In genomic region chr13:24861617-24862362, GRCh38 we compare ENCODE assay signal across 21 cellular contexts.
DNase-seq lines count a peak whose midpoint lies in the region; ATAC-seq, FAIRE-seq and TF ChIP-seq lines count a peak whose summit lies in the region.
"Had no signal": no experiment of that assay in that cellular context is flagged by ENCODE, and none has a peak within 500 bp of the region (broad histone marks: within the 10 kb centered on the region; RNA-seq: fewer than 3 reads in every experiment).

No MANE protein-coding gene starts in this region.

- H3K4me1 ChIP-seq in H9 (ENCODE audit: insufficient read depth, low read length) (no peaks in the 10 kb centered on the region), K562 (replicated peaks in 1 of 2; ENCODE audit: control insufficient read depth in 2 of 2, insufficient read depth in 2 of 2, low read length in 2 of 2) (peaks cover 0 to 6% of the 10 kb centered on the region in 2 experiments; a peak in 2 of 5 replicates), neuronal stem cell (ENCODE audit: control insufficient read depth in 2 of 2, insufficient read depth in 1 of 2, low read depth in 1 of 2, low read length in 2 of 2) (peaks cover 0 to 2% of the 10 kb centered on the region in 2 donors)
- H3K4me1 ChIP-seq: BE2C had no signal

- H3K18ac ChIP-seq in H9 (ENCODE audit: insufficient read length, low read depth, low read length) (no peak overlapping the region), neuronal stem cell (ENCODE audit: low read length) (no peak overlapping the region)

- H3K36me3 Mint-ChIP-seq in H9 (ENCODE audit: insufficient read depth in 1 of 3, low read depth in 3 of 3): no peaks in the 10 kb centered on the region
- H3K36me3 Mint-ChIP-seq: CD4-positive, CD25-positive, alpha-beta regulatory T cell; CD8-positive, alpha-beta memory T cell had no signal

- TF ChIP-seq RAD21 in K562 (CRISPR knock-in tag; conservative IDR thresholded peaks at IDR 0.05 in 1 of 2, IDR thresholded peaks at IDR 0.05 in 1 of 2): no peak

- H4K8ac ChIP-seq in H9 (replicated peaks; ENCODE audit: insufficient read length, low read depth, low read length) (no peak overlapping the region), neuronal stem cell (ENCODE audit: low read depth, low read length) (no peak overlapping the region)

- H2BK20ac ChIP-seq in H9 (ENCODE audit: low read depth, low read length, poor library complexity, severe bottlenecking): no peak overlapping the region

- H4K20me1 ChIP-seq in H9 (ENCODE audit: control insufficient read depth, insufficient read depth, insufficient read length) (no peaks in the 10 kb centered on the region), K562 (replicated peaks; ENCODE audit: control insufficient read depth, insufficient read depth, low read length) (no peaks in the 10 kb centered on the region)

- H3K79me2 ChIP-seq in H9 (ENCODE audit: insufficient read depth, low read length) (no peaks in the 10 kb centered on the region), K562 (ENCODE audit: control insufficient read depth, insufficient read depth, low read length) (no peaks in the 10 kb centered on the region)

- no peaks in the 10 kb centered on the region for H3K27me3 ChIP-seq in H9 (ENCODE audit: insufficient read depth, low read length)
- H3K27me3 ChIP-seq in K562 (ENCODE audit: control insufficient read depth in 2 of 2, insufficient read depth in 2 of 2, low read length in 2 of 2): no peaks in the 10 kb centered on the region
- peaks cover 0 to 28% (median 0%) of the 10 kb centered on the region in 3 experiments for H3K27me3 ChIP-seq in neuronal stem cell (ENCODE audit: control insufficient read depth in 3 of 3, insufficient read depth in 3 of 3, low read depth in 1 of 3, low read length in 3 of 3)

- H2AFZ ChIP-seq in H9 (ENCODE audit: low read length): no peak overlapping the region
- H2AFZ ChIP-seq in K562 (ENCODE audit: low read depth, low read length): peak overlapping the region; percentile 44
- no peak overlapping the region for H2AFZ ChIP-seq in neuronal stem cell (ENCODE audit: low read length)

- no peak overlapping the region for H3K9ac ChIP-seq in H9 (ENCODE audit: extremely low read depth, insufficient read length, low read length)
- no peak overlapping the region for H3K9ac ChIP-seq in K562 (ENCODE audit: insufficient read depth in 1 of 2, low read depth in 2 of 2, low read length in 2 of 2)
- H3K9ac ChIP-seq in neuronal stem cell (ENCODE audit: low read depth, low read length, poor library complexity): no peak overlapping the region

- no peaks in the 10 kb centered on the region for H3K9me1 ChIP-seq in K562 (ENCODE audit: control insufficient read depth, insufficient read depth, low read length)

- CTCF ChIA-PET in K562 (lab: Yijun Ruan, JAX; ENCODE audit: low intra/inter-chr PET ratio): no interaction called here

- no CpG with 5 or more reads among the region's 8 CpGs for WGBS in H9 (ENCODE audit: extremely low coverage, insufficient read length, low lambda C conversion rate)
- 66% methylated on average over 7 of the region's 8 CpGs for WGBS in K562 (ENCODE audit: insufficient coverage, low coverage, missing lambda C conversion rate)
- no CpG with 5 or more reads among the region's 8 CpGs for WGBS in neuronal stem cell (ENCODE audit: extremely low coverage in 2 of 2, insufficient read length in 2 of 2, insufficient replicate concordance in 1 of 2), 2 donors

- FAIRE-seq in GM12891 (lab: Jason Lieb, UNC): peak; percentile 45
- FAIRE-seq in K562 (lab: Jason Lieb, UNC): no peak
- FAIRE-seq: A204.1, H1 had no signal

- H3K4me3 ChIP-seq in K562 (no peak overlapping the region), foreskin fibroblast (ENCODE audit: low read depth in 1 of 2, low read length in 2 of 2) (no peak overlapping the region), neuronal stem cell (ENCODE audit: low read length in 2 of 2) (no peak overlapping the region)

- H2AK5ac ChIP-seq in H9 (ENCODE audit: insufficient read length, low read length) (no peak overlapping the region), neuronal stem cell (ENCODE audit: low read depth, low read length) (no peak overlapping the region)

- no peak overlapping the region for H3K14ac ChIP-seq in H9 (ENCODE audit: insufficient read depth, low read length)
- H3K14ac ChIP-seq in neuronal stem cell (ENCODE audit: low read length): no peak overlapping the region

- H4K91ac ChIP-seq in H9 (ENCODE audit: insufficient read length, low read depth, low read length): no peak overlapping the region
- no peak overlapping the region for H4K91ac ChIP-seq in neuronal stem cell (ENCODE audit: low read depth, low read length, poor library complexity)

- H3K27ac ChIP-seq in H9 (ENCODE audit: insufficient read length, low read depth, low read length) (no peak overlapping the region), K562 (ENCODE audit: extremely low read depth, low read depth, low read length) (no peak overlapping the region), neuronal stem cell (replicated peaks; ENCODE audit: low read length) (no peak overlapping the region)
- H3K27ac ChIP-seq: HL-60 had no signal

- H2BK5ac ChIP-seq in H9 (ENCODE audit: insufficient read length, low read length) (no peak overlapping the region), neuronal stem cell (ENCODE audit: low read length) (no peak overlapping the region)

- TF ChIP-seq EP300 in K562 (IDR thresholded peaks at IDR 0.05; ENCODE audit: low read length): no peak

- intact Hi-C loops in K562 (cut with micrococcal nuclease): no loop called here

- no peaks in the 10 kb centered on the region for H3K23me2 ChIP-seq in H9 (ENCODE audit: insufficient read length, low read depth, low read length, poor library complexity, severe bottlenecking)

- no peak overlapping the region for H2BK120ac ChIP-seq in H9 (ENCODE audit: low read depth, low read length, poor library complexity, severe bottlenecking)
- H2BK120ac ChIP-seq in neuronal stem cell (ENCODE audit: low read depth, low read length): no peak overlapping the region

- no peak overlapping the region for H4K5ac ChIP-seq in H9 (ENCODE audit: insufficient read length, low read depth, low read length)

- H2BK15ac ChIP-seq in H9 (ENCODE audit: low read depth, low read length): no peak overlapping the region
- H2BK15ac ChIP-seq in neuronal stem cell (ENCODE audit: low read length): no peak overlapping the region

- H3K56ac ChIP-seq in H9 (ENCODE audit: insufficient read length, low read depth, low read length): no peak overlapping the region

- H3K4me2 ChIP-seq in H9 (ENCODE audit: insufficient read depth, insufficient read length, low read length) (no peak overlapping the region), K562 (ENCODE audit: insufficient read depth, low read length) (no peak overlapping the region), neuronal stem cell (ENCODE audit: insufficient read depth, low read length, poor library complexity, severe bottlenecking) (no peak overlapping the region)

- BruUV-seq in K562 (replicated peaks; lab: Mats Ljungman, UMichigan): no TSS peak

- in situ Hi-C loops in K562 (cut with MboI): no loop called here

- H3K4me3 Mint-ChIP-seq in H9: no peak overlapping the region
- H3K4me3 Mint-ChIP-seq: CD4-positive, CD25-positive, alpha-beta regulatory T cell; CD8-positive, alpha-beta memory T cell; HFFc6 had no signal

- H3K9me3 Mint-ChIP-seq in H9: no peaks in the 10 kb centered on the region
- H3K9me3 Mint-ChIP-seq: CD4-positive, CD25-positive, alpha-beta regulatory T cell; CD8-positive, alpha-beta memory T cell; HFFc6 had no signal

- H3K27me3 Mint-ChIP-seq in H9 (ENCODE audit: low read depth): no peaks in the 10 kb centered on the region

- H3K36me3 ChIP-seq in K562 (ENCODE audit: control insufficient read depth, insufficient read depth, low read length) (no peaks in the 10 kb centered on the region; the same call in 2 of the 3 replicates), neuronal stem cell (replicated peaks in 1 of 2; ENCODE audit: control insufficient read depth in 2 of 2, insufficient read depth in 2 of 2, low read length in 2 of 2) (no peaks in the 10 kb centered on the region)
- H3K36me3 ChIP-seq: BE2C had no signal

- H3K79me1 ChIP-seq in H9 (ENCODE audit: insufficient read depth, low read depth, low read length, poor library complexity, severe bottlenecking) (no peaks in the 10 kb centered on the region), neuronal stem cell (ENCODE audit: low read depth, low read length) (peaks cover 2% of the 10 kb centered on the region)

- H3K9me3 ChIP-seq in H9 (ENCODE audit: control insufficient read depth, low read depth, low read length) (no peaks in the 10 kb centered on the region), K562 (replicated peaks; ENCODE audit: control insufficient read depth, insufficient read depth, low read depth, low read length) (peaks cover 6% of the 10 kb centered on the region; the same call in 1 of the 2 replicates), neuronal stem cell (replicated peaks in 1 of 2; ENCODE audit: control insufficient read depth in 2 of 2, insufficient read depth in 1 of 2, low read depth in 1 of 2, low read length in 2 of 2) (peaks cover 0 to 2% of the 10 kb centered on the region in 2 donors)
- H3K9me3 ChIP-seq: BE2C had no signal

- H3K4me1 Mint-ChIP-seq in H9: peaks cover 0 to 3% of the 10 kb centered on the region in 2 experiments; a peak in 2 of 4 replicates

- no peak overlapping the region for H3T11ph ChIP-seq in H9 (ENCODE audit: low read length)

- 0 out of 7 replicates have a peak overlapping the region, but pooled peaks of 2 of the 3 experiments have one; percentile 7 to 13 for H3K27ac Mint-ChIP-seq in H9
- H3K27ac Mint-ChIP-seq: CD4-positive, CD25-positive, alpha-beta regulatory T cell; CD8-positive, alpha-beta memory T cell; HFFc6 had no signal

- POLR2A ChIA-PET in K562 (lab: Yijun Ruan, JAX): no interaction called here

- no peak for TF ChIP-seq CTCF in H9 (conservative IDR thresholded peaks at IDR 0.05)
- no peak for TF ChIP-seq CTCF in K562 (IDR thresholded peaks at IDR 0.05 in 2 of 3, conservative IDR thresholded peaks at IDR 0.05 in 1 of 3; ENCODE audit: insufficient read depth in 2 of 3, low read depth in 1 of 3, low read length in 3 of 3)
- no peak for TF ChIP-seq CTCF in foreskin fibroblast (IDR thresholded peaks at IDR 0.05; ENCODE audit: low read depth, low read length)

- H3K23ac ChIP-seq in H9 (ENCODE audit: insufficient read length, low read depth, low read length) (no peak overlapping the region), neuronal stem cell (ENCODE audit: low read depth, low read length, poor library complexity) (no peak overlapping the region)

- no peak overlapping the region for H2BK12ac ChIP-seq in H9 (ENCODE audit: insufficient read length, low read depth, low read length)
- H2BK12ac ChIP-seq in neuronal stem cell (ENCODE audit: low read length): no peak overlapping the region

- ATAC-seq in K562: peak; percentile 35; the same call in 1 of the 3 replicates

- TF ChIP-seq POLR2A in GM12891 (IDR thresholded peaks at IDR 0.05; ENCODE audit: low read depth, low read length) (no peak), K562 (conservative IDR thresholded peaks at IDR 0.05) (no peak)

- DNase-seq in GM12891 (ENCODE audit: insufficient read length, low spot score) (no peak), H9 (no peak), K562 (ENCODE audit: extremely low read depth in 1 of 4, low spot score in 3 of 4) (peak in 3 of 4 experiments; percentile 9 to 47 (median 12)), renal cortical epithelial cell (ENCODE audit: low read depth) (peak; percentile 2), foreskin fibroblast (no peak), neuronal stem cell (ENCODE audit: low spot score) (no peak)
- DNase-seq: ACHN; BE2C; C1 segment of cervical spinal cord; CD4-positive, CD25-positive, alpha-beta regulatory T cell; CD8-positive, alpha-beta memory T cell; COR-L47; DMS 273 treated with DMSO at 0.1 percent for 48 hours; DMS79; GDM1; HCEC 1CT; HFFc6; KBM-7 had no signal

- no peak overlapping the region for H3K4ac ChIP-seq in H9 (ENCODE audit: low read depth, low read length)
- no peak overlapping the region for H3K4ac ChIP-seq in neuronal stem cell (ENCODE audit: low read length)

Comparison
In these comparisons a context has a peak if more than half of its experiments do, and no peak if none do; other contexts are left out.
1. DNase-seq: peak in K562 (3 of 4) and renal cortical epithelial cell (single experiment); none in GM12891 (single experiment), H9 (single experiment), foreskin fibroblast (0 of 2) and neuronal stem cell (single experiment).